ENCODE assay signal across 2 cellular contexts in the genomic region with DNA sequence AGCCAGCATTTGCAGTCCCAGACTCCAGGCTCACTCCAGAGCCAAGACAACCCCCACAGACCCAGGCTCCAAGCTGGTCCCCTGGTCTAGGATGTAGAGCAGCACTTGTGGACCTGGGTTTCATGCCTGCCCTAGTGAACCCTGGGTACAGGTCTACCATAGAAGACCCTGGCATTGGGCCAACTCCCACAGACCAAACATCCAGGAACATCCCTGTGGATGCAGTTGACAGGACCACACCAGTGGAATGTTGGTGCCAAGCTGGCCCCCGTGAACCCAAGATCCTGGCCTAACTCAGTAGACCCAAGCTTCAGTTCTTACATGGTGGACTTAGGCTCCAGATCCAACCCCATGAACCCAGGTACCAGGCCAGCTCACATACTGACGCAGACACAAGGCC.
A peak's percentile ranks its signal among the peaks of the same experiment; 100 is the strongest.
TF ChIP-seq lines count a peak whose summit lies in the region.

No MANE protein-coding gene starts in this region.

TF ChIP-seq in Ishikawa, 13 proteins besides CTCF, POLR2A, EP300 and RAD21 (continued from another document):
- peak; percentile 36 for TF ChIP-seq NFIC (IDR thresholded peaks at IDR 0.05)

TF ChIP-seq in K562, 482 proteins besides CTCF, POLR2A, EP300 and RAD21 (continued from another document):
- no peak for TF ChIP-seq CREBBP (IDR thresholded peaks at IDR 0.05; ENCODE audit: low read depth, low read length)
